16 cellular contexts compared by ENCODE assay signal in the genomic region with DNA sequence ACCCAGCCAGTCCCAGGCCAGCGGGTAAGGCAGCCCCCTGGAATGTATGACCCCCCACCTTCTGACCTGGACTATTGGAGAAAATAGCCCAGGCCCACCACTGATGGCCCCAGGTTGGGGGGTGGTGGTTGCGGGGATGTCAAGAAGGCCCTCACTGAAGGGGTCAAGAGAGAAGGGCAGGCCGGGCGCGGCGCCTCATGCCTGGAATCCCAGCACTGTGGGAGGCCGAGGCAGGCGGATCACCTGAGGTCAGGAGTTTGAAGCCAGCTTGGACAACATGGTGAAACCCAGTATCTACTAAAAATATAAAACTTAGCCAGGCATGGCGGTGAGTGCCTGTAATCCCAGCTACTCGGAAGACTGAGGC. TPM values are rescaled to one million over a fixed set of nuclear protein-coding genes. Genes with fewer than 3 reads are reported as not detected.
A peak's percentile ranks its signal among the peaks of the same experiment; 100 is the strongest.
DNase-seq lines count a peak whose midpoint lies in the region; ATAC-seq and TF ChIP-seq lines count a peak whose summit lies in the region.
"Had no signal": no experiment of that assay in that cellular context is flagged by ENCODE, and none has a peak within 500 bp of the region (broad histone marks: within the 10 kb centered on the region; RNA-seq: fewer than 3 reads in every experiment).

No MANE protein-coding gene starts in this region.

- H3K27me3 ChIP-seq in left ventricle myocardium inferior (ENCODE audit: low read depth) (peaks cover 52% of the 10 kb centered on the region), vagina (no peaks in the 10 kb centered on the region)

- POLR2A ChIA-PET in WTC11 (lab: Charles Lee) = no interaction called here

- no peak for TF ChIP-seq POLR2A in vagina (IDR thresholded peaks at IDR 0.05)
- TF ChIP-seq POLR2A in erythroblast (IDR thresholded peaks at IDR 0.05; ENCODE audit: low read length) = no peak

- H3K4me1 Mint-ChIP-seq in WTC11 = no peaks in the 10 kb centered on the region
- H3K4me1 Mint-ChIP-seq in mesothelial cell of epicardium = peaks cover 9% of the 10 kb centered on the region

- H3K4me3 ChIP-seq in left ventricle myocardium inferior = no peak overlapping the region
- no peak overlapping the region for H3K4me3 ChIP-seq in vagina

- H3K27ac Mint-ChIP-seq in WTC11 (no peak overlapping the region), mesothelial cell of epicardium (no peak overlapping the region)
- H3K27ac Mint-ChIP-seq: CD4-positive, alpha-beta memory T cell had no signal

- H3K36me3 ChIP-seq in left ventricle myocardium inferior (no peaks in the 10 kb centered on the region), vagina (no peaks in the 10 kb centered on the region)
- H3K36me3 ChIP-seq: BE2C, Peyer's patch had no signal

- TF ChIP-seq CTCF in left ventricle myocardium inferior (IDR thresholded peaks at IDR 0.05; ENCODE audit: borderline replicate concordance) = no peak
- no peak for TF ChIP-seq CTCF in WTC11 (IDR thresholded peaks at IDR 0.05)
- no peak for TF ChIP-seq CTCF in mesothelial cell of epicardium (IDR thresholded peaks at IDR 0.05; ENCODE audit: unreplicated experiment)
- TF ChIP-seq CTCF in vagina (IDR thresholded peaks at IDR 0.05) = no peak

- H3K36me3 Mint-ChIP-seq in WTC11 (no peaks in the 10 kb centered on the region), mesothelial cell of epicardium (no peaks in the 10 kb centered on the region)
- H3K36me3 Mint-ChIP-seq: CD4-positive, alpha-beta memory T cell had no signal

- CTCF ChIA-PET in WTC11 (lab: Charles Lee) = interaction anchor here (0.7 to 1.8 kb wide), 7 partner anchors 9 to 1099 kb away, joined by 3 to 8 read pairs (median 4); partner anchors contain the start of gene PLK5

- peak overlapping the region; percentile 90 for H3K27ac ChIP-seq in left ventricle myocardium inferior (replicated peaks)
- peak overlapping the region; percentile 87 for H3K27ac ChIP-seq in vagina

- H3K4me3 Mint-ChIP-seq in WTC11 (peak overlapping the region; percentile 36; the same call in 1 of the 2 replicates), mesothelial cell of epicardium (peak overlapping the region; percentile 28)

- H3K27me3 Mint-ChIP-seq in WTC11 (ENCODE audit: low read depth) (peaks cover 43% of the 10 kb centered on the region), mesothelial cell of epicardium (ENCODE audit: low read depth) (peaks cover 65% of the 10 kb centered on the region)

- intact Hi-C loops in left ventricle myocardium inferior (cut with micrococcal nuclease) = no loop called here
- intact Hi-C loops in left cardiac atrium (cut with DNase I) = no loop called here
- intact Hi-C loops in vagina (cut with DNase I) = no loop called here

- H3K9me3 ChIP-seq in left ventricle myocardium inferior (replicated peaks) (no peaks in the 10 kb centered on the region), vagina (no peaks in the 10 kb centered on the region)
- H3K9me3 ChIP-seq: BE2C, Peyer's patch had no signal

- no peak for DNase-seq in left ventricle myocardium inferior
- DNase-seq in left cardiac atrium = no peak
- no peak for DNase-seq in WTC11 (ENCODE audit: low spot score)
- no peak for DNase-seq in mesothelial cell of epicardium (ENCODE audit: low spot score in 2 of 2, unreplicated experiment in 2 of 2)
- DNase-seq in vagina (ENCODE audit: extremely low spot score in 2 of 2) = no peak
- DNase-seq in erythroblast (lab: John Stamatoyannopoulos, UW) = no peak
- DNase-seq: NCI-H1436, NCI-H2081, NCI-H524, SHP77 treated with DMSO at 0.1 percent for 48 hours had no signal

- ATAC-seq in left cardiac atrium (no peak), WTC11 (no peak), GM19455 (IDR thresholded peaks at IDR 0.05; ENCODE audit: unreplicated experiment) (no peak), HG03135 (IDR thresholded peaks at IDR 0.05; ENCODE audit: unreplicated experiment) (no peak)

- H3K4me1 ChIP-seq in left ventricle myocardium inferior (peaks cover 39% of the 10 kb centered on the region), vagina (peaks cover 46% of the 10 kb centered on the region)
- H3K4me1 ChIP-seq: BE2C had no signal

- H3K9me3 Mint-ChIP-seq in WTC11 (peaks cover 14% of the 10 kb centered on the region), mesothelial cell of epicardium (no peaks in the 10 kb centered on the region)
- H3K9me3 Mint-ChIP-seq: CD4-positive, alpha-beta memory T cell had no signal

TF ChIP-seq in WTC11, 78 proteins besides CTCF, POLR2A, EP300 and RAD21 (continues in another document):
- TF ChIP-seq JUN (CRISPR knock-in tag; IDR thresholded peaks at IDR 0.05) (no peak), MXD4 (CRISPR knock-in tag; IDR thresholded peaks at IDR 0.05; ENCODE audit: borderline replicate concordance) (no peak), ATF3 (CRISPR knock-in tag; conservative IDR thresholded peaks at IDR 0.05) (no peak), MYBL2 (CRISPR knock-in tag; IDR thresholded peaks at IDR 0.05) (no peak), SP1 (CRISPR knock-in tag; conservative IDR thresholded peaks at IDR 0.05) (no peak), RELA (CRISPR knock-in tag; IDR thresholded peaks at IDR 0.05; ENCODE audit: borderline replicate concordance) (no peak), ZNF121 (CRISPR knock-in tag; IDR thresholded peaks at IDR 0.05) (no peak), CREM (CRISPR knock-in tag; IDR thresholded peaks at IDR 0.05) (no peak), NFATC4 (CRISPR knock-in tag; IDR thresholded peaks at IDR 0.05) (no peak), ZBTB43 (CRISPR knock-in tag; IDR thresholded peaks at IDR 0.05) (no peak), ZSCAN18 (CRISPR knock-in tag; IDR thresholded peaks at IDR 0.05) (no peak), ZNF281 (CRISPR knock-in tag; IDR thresholded peaks at IDR 0.05) (no peak)

RNA-seq across cellular contexts. Expression of gene ADAMTSL5, which starts 1.5 kb away (rescaled TPM):
- total RNA-seq in left ventricle myocardium inferior (36.8 TPM), left cardiac atrium (10 to 100 TPM; 18.9 to 25.0 TPM), WTC11 (2021) (0.55 to 1.9 TPM (median 1.5 TPM) in 3 replicates), mesothelial cell of epicardium (4.0 to 4.6 TPM (median 4.3 TPM) in 3 replicates), vagina (22.6 TPM)

RNA-seq across cellular contexts. Expression of gene PLK5, which starts 9.6 kb away (rescaled TPM):
- total RNA-seq in left ventricle myocardium inferior (not detected), left cardiac atrium (not detected), WTC11 (2021) (0.60 to 1.4 TPM (median 0.62 TPM) in 3 replicates), mesothelial cell of epicardium (0.38 to 0.51 TPM (median 0.38 TPM) in 3 replicates), vagina (0.49 TPM)
- total RNA-seq: CD4-positive, alpha-beta memory T cell; H4; Peyer's patch had no signal

RNA-seq across cellular contexts. Expression of gene REEP6, which starts 23.3 kb away (rescaled TPM):
- total RNA-seq in left ventricle myocardium inferior (1.9 TPM), left cardiac atrium (1 to 10 TPM; 2.2 to 2.3 TPM), WTC11 (2021) (17.0 to 19.5 TPM (median 19.1 TPM) in 3 replicates), mesothelial cell of epicardium (3.6 to 3.9 TPM (median 3.8 TPM) in 3 replicates), vagina (6.1 TPM)

RNA-seq across cellular contexts. Expression of gene PCSK4, which starts 24.1 kb away (rescaled TPM):
- total RNA-seq in left ventricle myocardium inferior = 1.3 TPM
- 1 to 10 TPM in 1 of 2 donors, under 1 TPM in 1; 0.89 to 1.6 TPM for total RNA-seq in left cardiac atrium
- total RNA-seq in WTC11 (2021) = 18.6 to 22.4 TPM (median 21.5 TPM) in 3 replicates
- total RNA-seq in mesothelial cell of epicardium = 20.9 to 24.0 TPM (median 22.6 TPM) in 3 replicates
- total RNA-seq in vagina = 5.4 TPM

RNA-seq across cellular contexts. Expression of gene C19orf25, which starts 35.3 kb away (rescaled TPM):
- total RNA-seq in left ventricle myocardium inferior (16.1 TPM), left cardiac atrium (10 to 100 TPM; 16.1 to 18.9 TPM), WTC11 (2021) (56.5 to 65.7 TPM (median 60.4 TPM) in 3 replicates), mesothelial cell of epicardium (29.4 to 34.2 TPM (median 30.0 TPM) in 3 replicates), vagina (25.0 TPM)
